ENCODE assay signal across 26 cellular contexts in the genomic region with DNA sequence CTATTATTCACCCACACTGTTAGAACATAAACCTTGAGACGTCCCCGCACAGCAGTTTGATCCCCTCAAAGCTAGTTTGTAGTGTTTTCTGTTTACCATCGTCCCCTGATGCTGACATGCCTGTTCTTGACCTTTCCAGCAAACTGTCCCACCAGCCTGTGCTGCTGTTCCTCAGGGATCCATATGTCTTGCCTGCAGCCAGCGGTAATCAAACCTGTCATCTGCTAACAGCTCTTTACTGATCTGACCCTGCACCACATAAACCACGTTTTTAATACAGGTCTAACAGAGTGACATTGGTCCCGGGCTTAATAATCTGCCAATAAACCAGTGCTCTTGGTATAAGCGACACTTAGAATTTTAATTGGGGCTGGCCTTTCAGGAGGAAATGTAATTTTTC.
"Had no signal": no experiment of that assay in that cellular context is flagged by ENCODE, and none has a peak within 500 bp of the region (broad histone marks: within the 10 kb centered on the region; RNA-seq: fewer than 3 reads in every experiment).

No MANE protein-coding gene starts in this region.

- H3K27ac ChIP-seq: KMS-11 had no signal

- ATAC-seq: activated CD4-positive, alpha-beta T cell treated with anti-CD3 and anti-CD28 coated beads for 36 hours; activated CD4-positive, CD25-positive, alpha-beta regulatory T cell treated with anti-CD3 and anti-CD28 coated beads, Interleukin-2, amount 50 U/mL, for 24 hours; activated naive CD8-positive, alpha-beta T cell treated with anti-CD3 and anti-CD28 coated beads, Interleukin-2, amount 50 U/mL, for 24 hours; Panc1; WTC11 had no signal

- H3K9ac ChIP-seq: KMS-11 had no signal

- H3K4me2 ChIP-seq: KMS-11 had no signal

- FAIRE-seq: bronchial epithelial cell, colon, TTC549 had no signal

- DNase-seq: activated CD4-positive, alpha-beta memory T cell treated with anti-CD3 and anti-CD28 coated beads for 36 hours; activated CD4-positive, alpha-beta T cell treated with anti-CD3 and anti-CD28 coated beads for 36 hours; activated CD4-positive, alpha-beta T cell treated with anti-CD3 and anti-CD28 coated beads, Interleukin-2, amount 10 ng/mL, durations not matched to agents 7 days and 5 days; activated CD8-positive, alpha-beta memory T cell treated with anti-CD3 and anti-CD28 coated beads, Interleukin-2, amount 50 U/mL, for 48 hours; activated effector memory CD4-positive, alpha-beta T cell treated with Interleukin-2 at 50 U/mL for 16 hours; activated naive CD4-positive, alpha-beta T cell treated with anti-CD3 and anti-CD28 coated beads, Interleukin-2, amount 10 ng/mL, durations not matched to agents 7 days and 5 days; activated naive CD8-positive, alpha-beta T cell treated with anti-CD3 and anti-CD28 coated beads, Interleukin-2, amount 50 U/mL, for 24 hours; activated T-cell treated with anti-CD3 and anti-CD28 coated beads, Interleukin-2, amount 50 U/mL, for 48 hours; anterior cingulate cortex; caudate nucleus; MM.1S; MV-4-11; NCI-H1092; NCI-H1436 treated with DMSO at 0.1 percent for 48 hours; NCI-H1930; NCI-H2081 treated with DMSO at 0.1 percent for 48 hours; NCI-H510A; NCI-H526; SIG-M5 had no signal
